ENCODE assay signal across 8 cellular contexts in the genomic region with DNA sequence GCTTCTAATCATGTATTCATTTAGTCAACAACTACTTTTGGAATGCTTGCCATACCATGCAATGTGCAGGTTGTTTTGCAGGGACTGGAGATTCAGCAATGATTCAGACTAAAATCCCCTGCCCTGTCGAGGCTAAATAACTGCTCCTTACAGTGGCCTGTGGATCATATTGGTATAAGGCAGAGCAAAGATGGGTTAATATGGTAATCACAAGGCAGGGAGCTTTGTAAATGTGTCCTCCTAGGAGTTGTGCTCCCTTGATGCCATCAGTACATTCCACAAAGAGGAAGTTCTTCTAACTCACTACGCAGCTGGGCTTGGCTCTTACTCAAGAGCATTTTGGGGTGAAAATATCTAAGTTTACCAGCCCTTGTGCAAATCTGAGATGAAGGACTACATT. TPM values are rescaled to one million over a fixed set of nuclear protein-coding genes. Genes with fewer than 3 reads are reported as not detected.
DNase-seq lines count a peak whose midpoint lies in the region; ATAC-seq lines count a peak whose summit lies in the region.

No MANE protein-coding gene starts in this region.

- no peaks in the 10 kb centered on the region for H3K27me3 ChIP-seq in naive thymus-derived CD4-positive, alpha-beta T cell (ENCODE audit: control insufficient read depth in 2 of 2, insufficient read depth in 2 of 2, low read length in 2 of 2)

- ATAC-seq in GM21381 (IDR thresholded peaks at IDR 0.05; ENCODE audit: unreplicated experiment) (peak; percentile 30), HG03442 (IDR thresholded peaks at IDR 0.05; ENCODE audit: unreplicated experiment) (no peak)
- ATAC-seq in effector memory CD8-positive, alpha-beta T cell (replicated peaks) = peak; percentile 36
- peak; percentile 71 for ATAC-seq in naive thymus-derived CD4-positive, alpha-beta T cell

- H3K36me3 ChIP-seq in naive thymus-derived CD4-positive, alpha-beta T cell (ENCODE audit: control insufficient read depth in 2 of 3, insufficient read depth in 3 of 3, low read length in 3 of 3) = peaks cover 0 to 6% (median 0%) of the 10 kb centered on the region in 3 experiments

- intact Hi-C loops in naive thymus-derived CD4-positive, alpha-beta T cell (cut with micrococcal nuclease) = loop anchor here in 1 of 2 donors (1.0 to 5.0 kb wide), 4 partner anchors 91 to 1439 kb away; partner anchors contain the start of genes IFIT1, IFIT5, KIF20B and KLLN

- peak overlapping the region; percentile 87 to 96 for H3K4me3 Mint-ChIP-seq in effector memory CD8-positive, alpha-beta T cell
- H3K4me3 Mint-ChIP-seq in naive thymus-derived CD4-positive, alpha-beta T cell = peak overlapping the region; percentile 83 to 99 (median 94)

- peaks cover 0 to 2% (median 0%) of the 10 kb centered on the region in 3 experiments for H3K9me3 ChIP-seq in naive thymus-derived CD4-positive, alpha-beta T cell (ENCODE audit: control insufficient read depth in 2 of 3, low read length in 3 of 3)

- peaks cover 26% of the 10 kb centered on the region for H3K36me3 Mint-ChIP-seq in effector memory CD8-positive, alpha-beta T cell (ENCODE audit: insufficient read depth)
- peaks cover 11 to 28% (median 24%) of the 10 kb centered on the region in 5 donors for H3K36me3 Mint-ChIP-seq in naive thymus-derived CD4-positive, alpha-beta T cell

- peaks cover 29 to 41% of the 10 kb centered on the region in 2 donors for H3K4me1 Mint-ChIP-seq in effector memory CD8-positive, alpha-beta T cell (ENCODE audit: low read depth in 2 of 2)
- H3K4me1 Mint-ChIP-seq in naive thymus-derived CD4-positive, alpha-beta T cell = peaks cover 27 to 60% (median 44%) of the 10 kb centered on the region in 7 donors

- no peaks in the 10 kb centered on the region for H3K27me3 Mint-ChIP-seq in effector memory CD8-positive, alpha-beta T cell
- H3K27me3 Mint-ChIP-seq in naive thymus-derived CD4-positive, alpha-beta T cell = peaks cover 0 to 28% (median 0%) of the 10 kb centered on the region in 5 donors

- no peaks in the 10 kb centered on the region for H3K9me3 Mint-ChIP-seq in effector memory CD8-positive, alpha-beta T cell
- peaks cover 2 to 32% (median 6%) of the 10 kb centered on the region in 11 donors for H3K9me3 Mint-ChIP-seq in naive thymus-derived CD4-positive, alpha-beta T cell

- CTCF ChIA-PET in naive thymus-derived CD4-positive, alpha-beta T cell (lab: Charles Lee) = interaction anchor here (0.9 to 2.9 kb wide), 4 partner anchors 42 to 91 kb away, joined by 3 to 13 read pairs (median 4); partner anchors contain the start of gene IFIT1

- DNase-seq in C1 segment of cervical spinal cord (lab: John Stamatoyannopoulos, UW) (peak in 8 of 14 donors; percentile 16 to 65 (median 29)), RPMI8226 (peak; percentile 45), AG08396 (ENCODE audit: low spot score) (no peak), HK-2 (ENCODE audit: unreplicated experiment) (no peak)
- DNase-seq in effector memory CD8-positive, alpha-beta T cell = no peak
- DNase-seq in naive thymus-derived CD4-positive, alpha-beta T cell = peak in 1 of 9 donors; percentile 1

- H3K27ac Mint-ChIP-seq in effector memory CD8-positive, alpha-beta T cell = peak overlapping the region; percentile 96 to 100
- peak overlapping the region; percentile 88 to 98 (median 97) for H3K27ac Mint-ChIP-seq in naive thymus-derived CD4-positive, alpha-beta T cell

- peak overlapping the region; percentile 76 for H3K4me3 ChIP-seq in naive thymus-derived CD4-positive, alpha-beta T cell (ENCODE audit: low read length)

- POLR2A ChIA-PET in naive thymus-derived CD4-positive, alpha-beta T cell (lab: Charles Lee) = interaction anchor here (0.6 to 6.9 kb wide), 12 partner anchors 9 to 1439 kb away, joined by 3 to 46 read pairs (median 5); partner anchors contain the start of genes IFIT1, IFIT3, IFIT5 and LIPA

- H3K27ac ChIP-seq in naive thymus-derived CD4-positive, alpha-beta T cell (ENCODE audit: low read depth, low read length) = peak overlapping the region; percentile 71

- peaks cover 15 to 24% of the 10 kb centered on the region in 2 donors for H3K4me1 ChIP-seq in naive thymus-derived CD4-positive, alpha-beta T cell (ENCODE audit: control insufficient read depth in 2 of 2, insufficient read depth in 2 of 2, low read length in 2 of 2)

RNA-seq across cellular contexts. Expression of gene IFIT2, which starts 0.6 kb away (rescaled TPM):
- total RNA-seq in naive thymus-derived CD4-positive, alpha-beta T cell = 10 to 100 TPM in 1 of 5 experiments, 1 to 10 TPM in 4; 6.0 to 16.4 (median 8.4) TPM
- polyA plus RNA-seq in naive thymus-derived CD4-positive, alpha-beta T cell = 1 to 10 TPM; 4.4 to 9.9 TPM

RNA-seq across cellular contexts. Expression of gene IFIT3, which starts 26.6 kb away (rescaled TPM):
- total RNA-seq in naive thymus-derived CD4-positive, alpha-beta T cell = 10 to 100 TPM in 1 of 5 experiments, 1 to 10 TPM in 4; 1.8 to 22.3 (median 3.2) TPM
- polyA plus RNA-seq in naive thymus-derived CD4-positive, alpha-beta T cell = 10 to 100 TPM in 1 of 2 donors, 1 to 10 TPM in 1; 4.1 to 13.1 TPM

RNA-seq across cellular contexts. Expression of gene LIPA, which starts 49.7 kb away (rescaled TPM):
- total RNA-seq in naive thymus-derived CD4-positive, alpha-beta T cell = 10 to 100 TPM; 19.9 to 49.9 (median 48.3) TPM
- polyA plus RNA-seq in naive thymus-derived CD4-positive, alpha-beta T cell = 10 to 100 TPM; 95.8 to 97.8 TPM

Comparison
In these comparisons a context has a peak if more than half of its experiments do, and no peak if none do; other contexts are left out.
1. DNase-seq: peak in C1 segment of cervical spinal cord (8 of 14) and RPMI8226 (single experiment); none in effector memory CD8-positive, alpha-beta T cell (0 of 3), AG08396 (single experiment) and HK-2 (single experiment).